ENCODE assay signal across 8 cellular contexts in the genomic region with DNA sequence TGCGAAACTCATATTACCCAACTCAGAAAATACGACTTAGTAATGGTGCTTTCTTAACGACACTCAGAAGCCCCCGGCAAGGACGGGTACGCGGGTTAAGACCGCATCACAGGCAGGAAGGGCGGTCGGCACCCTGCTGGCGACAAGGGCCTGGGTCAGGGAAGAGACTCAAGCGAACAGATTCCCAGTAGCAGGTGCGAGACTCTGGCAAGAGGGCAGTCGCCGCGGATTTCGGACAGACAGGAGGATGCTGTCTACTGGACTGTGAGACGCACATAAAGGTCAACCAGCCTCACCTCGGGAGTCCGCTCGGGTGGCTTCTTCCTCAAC. TPM values are rescaled to one million over a fixed set of nuclear protein-coding genes. Genes with fewer than 3 reads are reported as not detected.
A peak's percentile ranks its signal among the peaks of the same experiment; 100 is the strongest.
DNase-seq lines count a peak whose midpoint lies in the region; ATAC-seq and TF ChIP-seq lines count a peak whose summit lies in the region.

No MANE protein-coding gene starts in this region.

- peak; percentile 52 for DNase-seq in activated T-cell treated with anti-CD3 and anti-CD28 coated beads for 48 hours (ENCODE audit: low read depth)
- DNase-seq in activated T-cell treated with anti-CD3 and anti-CD28 coated beads, Interleukin-2, amount 50 U/mL, for 1 hour, result no peak
- peak; percentile 42 for DNase-seq in NCI-H460 (ENCODE audit: extremely low read depth, low read depth)
- no peak for DNase-seq in activated T-cell treated with anti-CD3 and anti-CD28 coated beads, Interleukin-2, amount 50 U/mL, for 24 hours
- peak; percentile 39 for DNase-seq in fibroblast of gingiva (ENCODE audit: low read depth)
- DNase-seq in nephron progenitor cell, result peak; percentile 68

- no peaks in the 10 kb centered on the region for H3K36me3 ChIP-seq in thymus (ENCODE audit: control insufficient read depth, insufficient read depth)

- peaks cover 22% of the 10 kb centered on the region for H3K36me3 Mint-ChIP-seq in activated T-cell treated with anti-CD3 and anti-CD28 coated beads, Interleukin-2, amount 50 U/mL, for 24 hours (ENCODE audit: low read depth)
- H3K36me3 Mint-ChIP-seq in nephron progenitor cell (ENCODE audit: low read depth), result no peaks in the 10 kb centered on the region

- no peaks in the 10 kb centered on the region for H3K27me3 ChIP-seq in thymus (ENCODE audit: control insufficient read depth, insufficient read depth)

- ATAC-seq in HG02938 (IDR thresholded peaks at IDR 0.05; ENCODE audit: unreplicated experiment), result peak; percentile 17

- H3K4me3 Mint-ChIP-seq in activated T-cell treated with anti-CD3 and anti-CD28 coated beads, Interleukin-2, amount 50 U/mL, for 24 hours, result no peak overlapping the region
- peak overlapping the region; percentile 97 for H3K4me3 Mint-ChIP-seq in nephron progenitor cell

- under 1% methylated on average over 21 of the region's 21 CpGs for WGBS in thymus

- TF ChIP-seq CTCF in nephron progenitor cell (IDR thresholded peaks at IDR 0.05), result no peak

- H3K4me1 Mint-ChIP-seq in activated T-cell treated with anti-CD3 and anti-CD28 coated beads, Interleukin-2, amount 50 U/mL, for 24 hours (ENCODE audit: low read depth), result peaks cover 30% of the 10 kb centered on the region
- peaks cover 18% of the 10 kb centered on the region for H3K4me1 Mint-ChIP-seq in nephron progenitor cell

- no peaks in the 10 kb centered on the region for H3K9me3 Mint-ChIP-seq in activated T-cell treated with anti-CD3 and anti-CD28 coated beads, Interleukin-2, amount 50 U/mL, for 24 hours
- H3K9me3 Mint-ChIP-seq in nephron progenitor cell, result no peaks in the 10 kb centered on the region

- peak overlapping the region; percentile 91 for H3K4me3 ChIP-seq in thymus (ENCODE audit: low read length)

- H3K27me3 Mint-ChIP-seq in activated T-cell treated with anti-CD3 and anti-CD28 coated beads, Interleukin-2, amount 50 U/mL, for 24 hours, result no peaks in the 10 kb centered on the region
- no peaks in the 10 kb centered on the region for H3K27me3 Mint-ChIP-seq in nephron progenitor cell (ENCODE audit: low read depth, poor library complexity)

- H3K27ac ChIP-seq in thymus (ENCODE audit: low read depth), result peak overlapping the region; percentile 97

- H3K27ac Mint-ChIP-seq in activated T-cell treated with anti-CD3 and anti-CD28 coated beads, Interleukin-2, amount 50 U/mL, for 24 hours, result peak overlapping the region; percentile 96
- peak overlapping the region; percentile 99 for H3K27ac Mint-ChIP-seq in nephron progenitor cell

- peaks cover 23% of the 10 kb centered on the region for H3K4me1 ChIP-seq in thymus (ENCODE audit: control insufficient read depth, insufficient read depth, low read length)

- H3K9me3 ChIP-seq in thymus (ENCODE audit: control insufficient read depth), result no peaks in the 10 kb centered on the region

RNA-seq across cellular contexts. Expression of a gene that starts 0.4 kb away (rescaled TPM):
- total RNA-seq in NCI-H460 (2014; rRNA removed; shearing (Covaris generic)), result 15.6 and 17.4 TPM in 2 replicates
- polyA plus RNA-seq in NCI-H460 (2014; cell fraction: nucleus; rRNA removed), result 4.1 and 11.6 TPM in 2 replicates
- polyA plus RNA-seq in thymus, result 11.3 TPM

Comparison
In these comparisons a context has a peak if more than half of its experiments do, and no peak if none do; other contexts are left out.
1. DNase-seq: peak in activated T-cell treated with anti-CD3 and anti-CD28 coated beads for 48 hours (single experiment), NCI-H460 (single experiment), fibroblast of gingiva (single experiment) and nephron progenitor cell (single experiment); none in activated T-cell treated with anti-CD3 and anti-CD28 coated beads, Interleukin-2, amount 50 U/mL, for 1 hour (single experiment) and activated T-cell treated with anti-CD3 and anti-CD28 coated beads, Interleukin-2, amount 50 U/mL, for 24 hours (single experiment).